8 cellular contexts compared by ENCODE assay signal in genomic region chr19:13833330-13834265, GRCh38. TPM values are rescaled to one million over a fixed set of nuclear protein-coding genes. Genes with fewer than 3 reads are reported as not detected.
DNase-seq lines count a peak whose midpoint lies in the region; ATAC-seq and TF ChIP-seq lines count a peak whose summit lies in the region.

No MANE protein-coding gene starts in this region.

- no peak overlapping the region for H2AFZ ChIP-seq in osteoblast (ENCODE audit: low read length)

- 10% methylated on average over 59 of the region's 59 CpGs for WGBS in thymus

- H3K36me3 ChIP-seq in osteoblast (ENCODE audit: insufficient read depth, low read length) = peaks cover 62% of the 10 kb centered on the region
- H3K36me3 ChIP-seq in thymus (ENCODE audit: control insufficient read depth, insufficient read depth) = peaks cover 18% of the 10 kb centered on the region

- peak; percentile 48 for TF ChIP-seq CTCF in LNCaP clone FGC (IDR thresholded peaks at IDR 0.05; ENCODE audit: control insufficient read depth, extremely low read depth, insufficient read depth)
- TF ChIP-seq CTCF in osteoblast (IDR thresholded peaks at IDR 0.05; ENCODE audit: extremely low read depth, low read depth, low read length) = peak; percentile 14

- H3K4me3 Mint-ChIP-seq in activated naive CD4-positive, alpha-beta T cell treated with anti-CD3 and anti-CD28 coated beads, Interleukin-2, amount 10 ng/mL, durations not matched to agents 7 days and 5 days = peak overlapping the region; percentile 74

- H3K4me3 ChIP-seq in LNCaP clone FGC (ENCODE audit: low read depth, low read length) (peak overlapping the region; percentile 50), osteoblast (ENCODE audit: insufficient read depth, low read length) (peak overlapping the region; percentile 33), thymus (ENCODE audit: low read length) (peak overlapping the region; percentile 52)

- peak; percentile 95 for DNase-seq in DMS53 (lab: John Stamatoyannopoulos, UW)
- peak; percentile 73 for DNase-seq in LNCaP clone FGC (ENCODE audit: low read depth)
- DNase-seq in SHP77 treated with DMSO at 0.1 percent for 48 hours (lab: John Stamatoyannopoulos, UW) = peak; percentile 77
- DNase-seq in activated naive CD4-positive, alpha-beta T cell treated with anti-CD3 and anti-CD28 coated beads, Interleukin-2, amount 10 ng/mL, durations not matched to agents 7 days and 5 days = peak; percentile 96
- peak; percentile 84 for DNase-seq in globus pallidus (ENCODE audit: low spot score)
- DNase-seq in osteoblast (ENCODE audit: insufficient read length, low spot score, missing footprints) = peak; percentile 99

- H3K4me1 Mint-ChIP-seq in activated naive CD4-positive, alpha-beta T cell treated with anti-CD3 and anti-CD28 coated beads, Interleukin-2, amount 10 ng/mL, durations not matched to agents 7 days and 5 days = peaks cover 52% of the 10 kb centered on the region

- peak overlapping the region; percentile 61 for H3K4me2 ChIP-seq in osteoblast (ENCODE audit: insufficient read depth, low read length)

- H3K9me3 Mint-ChIP-seq in activated naive CD4-positive, alpha-beta T cell treated with anti-CD3 and anti-CD28 coated beads, Interleukin-2, amount 10 ng/mL, durations not matched to agents 7 days and 5 days = no peaks in the 10 kb centered on the region

- H3K27ac Mint-ChIP-seq in activated naive CD4-positive, alpha-beta T cell treated with anti-CD3 and anti-CD28 coated beads, Interleukin-2, amount 10 ng/mL, durations not matched to agents 7 days and 5 days = peak overlapping the region; percentile 85

- CTCF ChIA-PET in activated naive CD4-positive, alpha-beta T cell treated with anti-CD3 and anti-CD28 coated beads, Interleukin-2, amount 10 ng/mL, durations not matched to agents 7 days and 5 days (lab: Charles Lee) = interaction anchor here (0.7 to 4.5 kb wide), 4 partner anchors 13 to 234 kb away, joined by 3 to 17 read pairs (median 4); no protein-coding TSS in a partner anchor

- H3K27me3 Mint-ChIP-seq in activated naive CD4-positive, alpha-beta T cell treated with anti-CD3 and anti-CD28 coated beads, Interleukin-2, amount 10 ng/mL, durations not matched to agents 7 days and 5 days = no peaks in the 10 kb centered on the region

- H4K20me1 ChIP-seq in osteoblast (ENCODE audit: insufficient read depth, low read length) = peaks cover 72% of the 10 kb centered on the region

- H3K79me2 ChIP-seq in osteoblast (ENCODE audit: insufficient read depth, low read length) = peaks cover 60% of the 10 kb centered on the region

- peak; percentile 79 for ATAC-seq in GM21529 (IDR thresholded peaks at IDR 0.05; ENCODE audit: unreplicated experiment)

- peaks cover 33% of the 10 kb centered on the region for H3K4me1 ChIP-seq in osteoblast (ENCODE audit: insufficient read depth, low read length)
- H3K4me1 ChIP-seq in thymus (ENCODE audit: control insufficient read depth, insufficient read depth, low read length) = peaks cover 28% of the 10 kb centered on the region

- H3K27me3 ChIP-seq in osteoblast (ENCODE audit: insufficient read depth, low read length) = no peaks in the 10 kb centered on the region
- H3K27me3 ChIP-seq in thymus (ENCODE audit: control insufficient read depth, insufficient read depth) = no peaks in the 10 kb centered on the region

- no peaks in the 10 kb centered on the region for H3K9me3 ChIP-seq in osteoblast (ENCODE audit: low read depth, low read length)
- no peaks in the 10 kb centered on the region for H3K9me3 ChIP-seq in thymus (ENCODE audit: control insufficient read depth)

- H3K27ac ChIP-seq in osteoblast (ENCODE audit: low read depth, low read length) = peak overlapping the region; percentile 85
- peak overlapping the region; percentile 33 for H3K27ac ChIP-seq in thymus (ENCODE audit: low read depth)

- H3K36me3 Mint-ChIP-seq in activated naive CD4-positive, alpha-beta T cell treated with anti-CD3 and anti-CD28 coated beads, Interleukin-2, amount 10 ng/mL, durations not matched to agents 7 days and 5 days = peaks cover 35% of the 10 kb centered on the region

RNA-seq across cellular contexts. Expression of gene ZSWIM4, which starts 38.4 kb away (rescaled TPM):
- total RNA-seq in osteoblast = 6.8 and 9.0 TPM in 2 replicates
- 3.3 TPM for polyA plus RNA-seq in thymus

RNA-seq across cellular contexts. Expression of gene NANOS3, which starts 43.3 kb away (rescaled TPM):
- 0.59 TPM in 1 of 2 replicates, not detected in the other for total RNA-seq in osteoblast
- 2.6 TPM for polyA plus RNA-seq in thymus

RNA-seq across cellular contexts. Expression of gene C19orf53, which starts 59.3 kb away (rescaled TPM):
- total RNA-seq in osteoblast = 33.3 and 34.8 TPM in 2 replicates
- polyA plus RNA-seq in thymus = 163 TPM

Comparison
In these comparisons a context has a peak if more than half of its experiments do, and no peak if none do; other contexts are left out.
1. Peak in every context shown above with its lines: DNase-seq, ATAC-seq, H3K4me3 ChIP-seq and H3K27ac ChIP-seq.